ENCODE assay signal across 1 cellular context in the genomic region with DNA sequence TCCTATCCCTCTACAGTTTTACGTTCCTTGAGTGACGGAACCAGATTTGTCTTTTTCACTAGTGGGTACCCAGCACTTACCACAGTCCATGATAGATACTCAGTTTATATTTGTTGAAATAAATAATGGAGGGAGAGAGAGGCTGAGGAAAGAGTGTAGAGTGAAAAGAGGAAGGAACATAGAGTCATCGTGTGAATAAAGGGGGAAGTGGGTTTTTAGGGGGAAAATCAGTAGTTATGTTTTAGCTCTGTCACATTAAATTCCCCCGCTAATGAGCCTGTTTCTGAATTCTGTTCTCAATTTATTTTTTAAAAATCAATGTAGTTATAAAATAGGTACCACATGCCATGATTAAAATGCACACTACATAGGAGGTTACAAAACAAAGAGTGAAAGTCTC. TPM values are rescaled to one million over a fixed set of nuclear protein-coding genes. Genes with fewer than 3 reads are reported as not detected.
"Had no signal": no experiment of that assay in that cellular context is flagged by ENCODE, and none has a peak within 500 bp of the region (broad histone marks: within the 10 kb centered on the region; RNA-seq: fewer than 3 reads in every experiment).

No MANE protein-coding gene starts in this region.

RNA-seq across cellular contexts. Expression of gene NUTM2A, which starts 39.2 kb away (rescaled TPM):
- polyA plus RNA-seq: IgD-negative memory B cell had no signal
